ENCODE assay signal across 10 cellular contexts in the genomic region with DNA sequence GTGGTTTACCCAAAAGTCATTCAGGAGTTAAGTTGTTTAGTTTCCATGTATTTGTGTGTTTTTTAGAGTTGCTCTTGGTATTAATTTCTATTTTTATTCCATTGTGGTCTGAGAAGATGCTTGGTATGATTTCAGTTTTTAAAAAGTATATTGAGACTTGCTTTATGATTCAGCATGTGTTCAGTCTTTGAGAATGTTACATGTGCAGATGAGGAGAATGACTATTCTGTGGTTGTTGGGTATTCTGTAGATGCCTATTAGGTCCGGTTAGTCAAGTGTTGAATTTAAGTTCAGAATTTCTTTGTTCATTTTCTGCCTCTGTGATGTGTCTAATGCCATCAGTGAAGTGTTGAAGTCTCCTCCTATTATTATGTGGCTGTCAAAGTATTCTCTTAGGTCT.
A peak's percentile ranks its signal among the peaks of the same experiment; 100 is the strongest.
DNase-seq lines count a peak whose midpoint lies in the region; ATAC-seq and TF ChIP-seq lines count a peak whose summit lies in the region.
"Had no signal": no experiment of that assay in that cellular context is flagged by ENCODE, and none has a peak within 500 bp of the region (broad histone marks: within the 10 kb centered on the region; RNA-seq: fewer than 3 reads in every experiment).

No MANE protein-coding gene starts in this region.

- no peaks in the 10 kb centered on the region for H4K20me1 ChIP-seq in SK-N-SH (ENCODE audit: insufficient read depth)

- H3K4me3 Mint-ChIP-seq in osteocyte (ENCODE audit: unreplicated experiment): no peak overlapping the region
- H3K4me3 Mint-ChIP-seq: activated T-cell treated with anti-CD3 and anti-CD28 coated beads, Interleukin-2, amount 50 U/mL, for 24 hours had no signal

- H3K9me3 Mint-ChIP-seq in osteocyte (ENCODE audit: unreplicated experiment): peaks cover 10% of the 10 kb centered on the region
- H3K9me3 Mint-ChIP-seq: activated T-cell treated with anti-CD3 and anti-CD28 coated beads, Interleukin-2, amount 50 U/mL, for 24 hours had no signal

- H3K27me3 ChIP-seq in SK-N-SH (ENCODE audit: insufficient read depth) (no peaks in the 10 kb centered on the region), gastrocnemius medialis (no peaks in the 10 kb centered on the region)

- WGBS in SK-N-SH (ENCODE audit: low lambda C conversion rate): 75% methylated on average over 1 of the region's 1 CpG

- H3K9ac ChIP-seq in SK-N-SH: no peak overlapping the region

- no peak overlapping the region for H2AFZ ChIP-seq in SK-N-SH (ENCODE audit: low read depth)

- no peaks in the 10 kb centered on the region for H3K9me3 ChIP-seq in SK-N-SH
- H3K9me3 ChIP-seq in gastrocnemius medialis: no peaks in the 10 kb centered on the region

- H3F3A ChIP-seq in SK-N-SH (replicated peaks; ENCODE audit: insufficient read depth): no peaks in the 10 kb centered on the region

- H3K4me3 ChIP-seq in SK-N-SH (ENCODE audit: low read depth in 2 of 2, low read length in 1 of 2) (no peak overlapping the region), gastrocnemius medialis (no peak overlapping the region)

- in situ Hi-C loops in gastrocnemius medialis (cut with MboI; ENCODE audit: low sequenced_read_pairs in 4 of 4): loop anchor here in 1 of 4 donors (10.0 kb wide), 1 partner anchor 73 kb away; no protein-coding TSS in a partner anchor

- TF ChIP-seq EP300 in SK-N-SH (IDR thresholded peaks at IDR 0.05; ENCODE audit: borderline replicate concordance in 1 of 2, low read depth in 1 of 2, low read length in 1 of 2): no peak

- POLR2A ChIA-PET in SK-N-SH (lab: Yijun Ruan, JAX): no interaction called here

- peaks cover 0 to 5% of the 10 kb centered on the region in 2 experiments for H3K36me3 ChIP-seq in SK-N-SH (replicated peaks in 1 of 2; ENCODE audit: control insufficient read depth in 1 of 2, insufficient read depth in 2 of 2, low read length in 1 of 2)
- no peaks in the 10 kb centered on the region for H3K36me3 ChIP-seq in gastrocnemius medialis

- intact Hi-C loops in left cardiac atrium (cut with DNase I): no loop called here
- intact Hi-C loops in gastrocnemius medialis (cut with DNase I; ENCODE audit: low total_unique reads): no loop called here
- intact Hi-C loops in cardiac septum (cut with DNase I): no loop called here

- TF ChIP-seq CTCF in SK-N-SH (IDR thresholded peaks at IDR 0.05): no peak
- no peak for TF ChIP-seq CTCF in osteocyte (IDR thresholded peaks at IDR 0.05)
- no peak for TF ChIP-seq CTCF in gastrocnemius medialis (IDR thresholded peaks at IDR 0.05 in 4 of 5, conservative IDR thresholded peaks at IDR 0.05 in 1 of 5)

- peaks cover 40% of the 10 kb centered on the region for H3K36me3 Mint-ChIP-seq in osteocyte (ENCODE audit: unreplicated experiment)

- DNase-seq in SK-N-SH: no peak
- DNase-seq in osteocyte (ENCODE audit: extremely low spot score, unreplicated experiment): no peak
- no peak for DNase-seq in left cardiac atrium
- no peak for DNase-seq in gastrocnemius medialis
- DNase-seq in cardiac septum (ENCODE audit: low spot score): no peak
- DNase-seq: activated T-cell treated with anti-CD3 and anti-CD28 coated beads, Interleukin-2, amount 50 U/mL, for 24 hours had no signal

- ATAC-seq in SK-N-SH treated with all-trans-retinoic acid at 6 μM for 48 hours: no peak
- ATAC-seq in HG02588 (IDR thresholded peaks at IDR 0.05; ENCODE audit: unreplicated experiment): peak; percentile 96
- peak; percentile 95 for ATAC-seq in HG03558 (IDR thresholded peaks at IDR 0.05; ENCODE audit: extremely low read depth, unreplicated experiment)
- no peak for ATAC-seq in left cardiac atrium
- ATAC-seq in gastrocnemius medialis: no peak

- peaks cover 42% of the 10 kb centered on the region for H3K4me1 Mint-ChIP-seq in osteocyte (ENCODE audit: unreplicated experiment)

- H3K4me1 ChIP-seq in SK-N-SH (ENCODE audit: control insufficient read depth in 1 of 2, insufficient read depth in 2 of 2, low read depth in 1 of 2, low read length in 1 of 2) (no peaks in the 10 kb centered on the region; a peak in 2 of 4 replicates), gastrocnemius medialis (peaks cover 35 to 39% of the 10 kb centered on the region in 2 donors)

- CTCF ChIA-PET in SK-N-SH (lab: Yijun Ruan, JAX): no interaction called here

- no peak for TF ChIP-seq RAD21 in SK-N-SH (IDR thresholded peaks at IDR 0.05; ENCODE audit: low read length)

- TF ChIP-seq POLR2A in gastrocnemius medialis (IDR thresholded peaks at IDR 0.05): no peak

- H3K27ac ChIP-seq in SK-N-SH (ENCODE audit: low read depth in 2 of 2, low read length in 1 of 2) (no peak overlapping the region), gastrocnemius medialis (no peak overlapping the region)
- H3K27ac ChIP-seq: 22Rv1 had no signal

- no peaks in the 10 kb centered on the region for H3K27me3 Mint-ChIP-seq in osteocyte (ENCODE audit: unreplicated experiment)
- H3K27me3 Mint-ChIP-seq: activated T-cell treated with anti-CD3 and anti-CD28 coated beads, Interleukin-2, amount 50 U/mL, for 24 hours had no signal

- no peak overlapping the region for H3K4me2 ChIP-seq in SK-N-SH

- no peaks in the 10 kb centered on the region for H3K9me2 ChIP-seq in SK-N-SH

- H3K79me2 ChIP-seq in SK-N-SH (ENCODE audit: insufficient read depth): peaks cover 9% of the 10 kb centered on the region; the same call in 1 of the 2 replicates

- peak overlapping the region; percentile 11 for H3K27ac Mint-ChIP-seq in osteocyte (ENCODE audit: unreplicated experiment)
- H3K27ac Mint-ChIP-seq: activated T-cell treated with anti-CD3 and anti-CD28 coated beads, Interleukin-2, amount 50 U/mL, for 24 hours had no signal

TF ChIP-seq in SK-N-SH, 30 proteins besides CTCF, POLR2A, EP300 and RAD21:
- TF ChIP-seq NFIC (IDR thresholded peaks at IDR 0.05; ENCODE audit: borderline replicate concordance) (no peak), JUND (IDR thresholded peaks at IDR 0.05) (0 out of 2 replicates have a peak, but pooled peaks have one; percentile 23), FOSL2 (IDR thresholded peaks at IDR 0.05; ENCODE audit: borderline replicate concordance, low read depth) (0 out of 2 replicates have a peak, but pooled peaks have one; percentile 32)

TF ChIP-seq in SK-N-SH treated with all-trans-retinoic acid at 6 μM for 48 hours, 23 proteins besides CTCF, POLR2A, EP300 and RAD21:
- TF ChIP-seq ESRRG (CRISPR knock-in tag; IDR thresholded peaks at IDR 0.05) (no peak), ZFP30 (CRISPR knock-in tag; IDR thresholded peaks at IDR 0.05) (no peak), OSR1 (CRISPR knock-in tag; IDR thresholded peaks at IDR 0.05) (no peak), ZNF8 (CRISPR knock-in tag; IDR thresholded peaks at IDR 0.05) (no peak), TCF4 (CRISPR knock-in tag; IDR thresholded peaks at IDR 0.05; ENCODE audit: borderline replicate concordance) (no peak), ZC3H10 (CRISPR knock-in tag; IDR thresholded peaks at IDR 0.05) (no peak), ARNTL (CRISPR knock-in tag; IDR thresholded peaks at IDR 0.05; ENCODE audit: borderline replicate concordance, low read depth) (no peak), ZNF565 (CRISPR knock-in tag; conservative IDR thresholded peaks at IDR 0.05; ENCODE audit: low read depth) (no peak), RARB (CRISPR knock-in tag; IDR thresholded peaks at IDR 0.05) (no peak), CSDC2 (CRISPR knock-in tag; IDR thresholded peaks at IDR 0.05) (no peak), PPARA (CRISPR knock-in tag; IDR thresholded peaks at IDR 0.05; ENCODE audit: borderline replicate concordance) (no peak), ZNF70 (CRISPR knock-in tag; IDR thresholded peaks at IDR 0.05) (no peak)
- TF ChIP-seq, protein P1, sequence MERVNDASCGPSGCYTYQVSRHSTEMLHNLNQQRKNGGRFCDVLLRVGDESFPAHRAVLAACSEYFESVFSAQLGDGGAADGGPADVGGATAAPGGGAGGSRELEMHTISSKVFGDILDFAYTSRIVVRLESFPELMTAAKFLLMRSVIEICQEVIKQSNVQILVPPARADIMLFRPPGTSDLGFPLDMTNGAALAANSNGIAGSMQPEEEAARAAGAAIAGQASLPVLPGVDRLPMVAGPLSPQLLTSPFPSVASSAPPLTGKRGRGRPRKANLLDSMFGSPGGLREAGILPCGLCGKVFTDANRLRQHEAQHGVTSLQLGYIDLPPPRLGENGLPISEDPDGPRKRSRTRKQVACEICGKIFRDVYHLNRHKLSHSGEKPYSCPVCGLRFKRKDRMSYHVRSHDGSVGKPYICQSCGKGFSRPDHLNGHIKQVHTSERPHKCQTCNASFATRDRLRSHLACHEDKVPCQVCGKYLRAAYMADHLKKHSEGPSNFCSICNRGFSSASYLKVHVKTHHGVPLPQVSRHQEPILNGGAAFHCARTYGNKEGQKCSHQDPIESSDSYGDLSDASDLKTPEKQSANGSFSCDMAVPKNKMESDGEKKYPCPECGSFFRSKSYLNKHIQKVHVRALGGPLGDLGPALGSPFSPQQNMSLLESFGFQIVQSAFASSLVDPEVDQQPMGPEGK (CRISPR knock-in tag; IDR thresholded peaks at IDR 0.05; ENCODE audit: borderline replicate concordance): no peak
- TF ChIP-seq, protein P2, sequence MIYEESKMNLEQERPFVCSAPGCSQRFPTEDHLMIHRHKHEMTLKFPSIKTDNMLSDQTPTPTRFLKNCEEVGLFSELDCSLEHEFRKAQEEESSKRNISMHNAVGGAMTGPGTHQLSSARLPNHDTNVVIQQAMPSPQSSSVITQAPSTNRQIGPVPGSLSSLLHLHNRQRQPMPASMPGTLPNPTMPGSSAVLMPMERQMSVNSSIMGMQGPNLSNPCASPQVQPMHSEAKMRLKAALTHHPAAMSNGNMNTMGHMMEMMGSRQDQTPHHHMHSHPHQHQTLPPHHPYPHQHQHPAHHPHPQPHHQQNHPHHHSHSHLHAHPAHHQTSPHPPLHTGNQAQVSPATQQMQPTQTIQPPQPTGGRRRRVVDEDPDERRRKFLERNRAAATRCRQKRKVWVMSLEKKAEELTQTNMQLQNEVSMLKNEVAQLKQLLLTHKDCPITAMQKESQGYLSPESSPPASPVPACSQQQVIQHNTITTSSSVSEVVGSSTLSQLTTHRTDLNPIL (CRISPR knock-in tag; IDR thresholded peaks at IDR 0.05; ENCODE audit: low read depth): no peak

Comparison
In these comparisons a context has a peak if more than half of its experiments do, and no peak if none do; other contexts are left out.
1. ATAC-seq: peak in HG02588 (single experiment) and HG03558 (single experiment); none in SK-N-SH treated with all-trans-retinoic acid at 6 μM for 48 hours (single experiment), left cardiac atrium (0 of 2) and gastrocnemius medialis (0 of 2).